16 cellular contexts compared by ENCODE assay signal in genomic region chr15:86016750-86017149, GRCh38.
"Had no signal": no experiment of that assay in that cellular context is flagged by ENCODE, and none has a peak within 500 bp of the region (broad histone marks: within the 10 kb centered on the region; RNA-seq: fewer than 3 reads in every experiment).

No MANE protein-coding gene starts in this region.

- H3K27me3 ChIP-seq: body of pancreas, transverse colon had no signal

- H3K27ac ChIP-seq: body of pancreas, esophagus squamous epithelium, left lung, transverse colon had no signal

- FAIRE-seq: kidney had no signal

- DNase-seq: activated CD4-positive, alpha-beta T cell treated with anti-CD3 and anti-CD28 coated beads for 1 hour; activated CD4-positive, alpha-beta T cell treated with anti-CD3 and anti-CD28 coated beads, Interleukin-2, amount 50 U/mL, for 4 hours; activated T-cell treated with anti-CD3 and anti-CD28 coated beads, Interleukin-2, amount 50 U/mL, for 1 hour; body of pancreas; cortex of kidney; effector CD4-positive, alpha-beta T cell; esophagus squamous epithelium; foreskin fibroblast; hypothalamus; kidney; left lung; nucleus accumbens; stimulated activated CD4-positive, alpha-beta T cell treated with anti-CD3 and anti-CD28 coated beads, Interleukin-4, amount 100 ng/mL, for 1 hour; stimulated activated naive B cell treated with anti-CD40 and anti-IgM and Interleukin-4, amounts not matched to agents 10 μg/mL and 1 μg/mL and 100 μg/mL, for 72 hours; T-helper 9 cell; transverse colon had no signal

- H3K4me3 ChIP-seq: body of pancreas, esophagus squamous epithelium, left lung, transverse colon had no signal

- H3K36me3 ChIP-seq: esophagus squamous epithelium, left lung, transverse colon had no signal
